Comparison of ENCODE assay signal across 25 cellular contexts in genomic region chr2:9366041-9366440, GRCh38.
"Had no signal": no experiment of that assay in that cellular context is flagged by ENCODE, and none has a peak within 500 bp of the region (broad histone marks: within the 10 kb centered on the region; RNA-seq: fewer than 3 reads in every experiment).

No MANE protein-coding gene starts in this region.

- H3K27ac Mint-ChIP-seq: activated CD4-positive, alpha-beta T cell treated with anti-CD3 and anti-CD28 coated beads for 36 hours; activated naive CD8-positive, alpha-beta T cell treated with anti-CD3 and anti-CD28 coated beads for 36 hours; activated T-helper 17 cell treated with anti-CD3 and anti-CD28 coated beads, Interleukin-2, amount 50 U/mL, for 72 hours; dendritic cell treated with granulocyte-macrophage colony-stimulating factor and Interleukin-4, amounts not matched to agents 40 ng/mL and 50 ng/mL, for 4 days; immature natural killer cell; memory B cell; natural killer cell; T-helper 2 cell treated with Interferon-gamma antibody and Interleukin-4, amounts not matched to agents 5 μg/mL and 100 μg/mL, for 36 hours had no signal

- H3K4me1 ChIP-seq: gastroesophageal sphincter, parathyroid adenoma, sigmoid colon, thyroid gland had no signal

- H3K4me1 Mint-ChIP-seq: activated naive CD8-positive, alpha-beta T cell treated with anti-CD3 and anti-CD28 coated beads for 36 hours; central memory CD8-positive, alpha-beta T cell; immature natural killer cell; memory B cell; natural killer cell had no signal

- H3K27ac ChIP-seq: brain microvascular endothelial cell, esophagus muscularis mucosa, gastroesophageal sphincter, heart right ventricle, parathyroid adenoma, sigmoid colon, thyroid gland had no signal

- H3K9me3 Mint-ChIP-seq: activated naive CD8-positive, alpha-beta T cell treated with anti-CD3 and anti-CD28 coated beads for 36 hours; activated T-helper 17 cell treated with anti-CD3 and anti-CD28 coated beads, Interleukin-2, amount 50 U/mL, for 72 hours; central memory CD8-positive, alpha-beta T cell; dendritic cell treated with granulocyte-macrophage colony-stimulating factor and Interleukin-4, amounts not matched to agents 40 ng/mL and 50 ng/mL, for 4 days; immature natural killer cell; memory B cell; natural killer cell; T-helper 2 cell treated with Interferon-gamma antibody and Interleukin-4, amounts not matched to agents 5 μg/mL and 100 μg/mL, for 36 hours had no signal

- H3K4me3 ChIP-seq: esophagus muscularis mucosa, gastroesophageal sphincter, heart right ventricle, mucosa of descending colon, sigmoid colon, thyroid gland had no signal

- H3K27me3 Mint-ChIP-seq: dendritic cell treated with granulocyte-macrophage colony-stimulating factor and Interleukin-4, amounts not matched to agents 40 ng/mL and 50 ng/mL, for 4 days had no signal

- H3K4me3 Mint-ChIP-seq: activated CD4-positive, alpha-beta T cell treated with anti-CD3 and anti-CD28 coated beads for 36 hours; activated naive CD8-positive, alpha-beta T cell treated with anti-CD3 and anti-CD28 coated beads for 36 hours; activated T-helper 17 cell treated with anti-CD3 and anti-CD28 coated beads, Interleukin-2, amount 50 U/mL, for 72 hours; central memory CD8-positive, alpha-beta T cell; dendritic cell treated with granulocyte-macrophage colony-stimulating factor and Interleukin-4, amounts not matched to agents 40 ng/mL and 50 ng/mL, for 4 days; immature natural killer cell; memory B cell; natural killer cell; T-helper 2 cell treated with Interferon-gamma antibody and Interleukin-4, amounts not matched to agents 5 μg/mL and 100 μg/mL, for 36 hours had no signal

- DNase-seq: activated CD4-positive, alpha-beta T cell treated with anti-CD3 and anti-CD28 coated beads for 36 hours; activated CD4-positive, alpha-beta T cell treated with anti-CD3 and anti-CD28 coated beads, Interleukin-2, amount 50 U/mL, for 48 hours; activated naive CD4-positive, alpha-beta T cell; activated naive CD8-positive, alpha-beta T cell treated with anti-CD3 and anti-CD28 coated beads for 36 hours; activated T-cell treated with anti-CD3 and anti-CD28 coated beads for 4 hours; amniotic stem cell; brain microvascular endothelial cell; effector CD8-positive, alpha-beta T cell; heart right ventricle; immature natural killer cell; left ventricle myocardium superior; mucosa of descending colon; natural killer cell; sigmoid colon; stimulated activated CD8-positive, alpha-beta memory T cell treated with anti-CD3 and anti-CD28 coated beads, Interleukin-4, amount 100 ng/mL, for 48 hours; stimulated activated naive CD4-positive, alpha-beta T cell; thyroid gland had no signal

- H3K9ac ChIP-seq: parathyroid adenoma had no signal

- H3K79me2 ChIP-seq: parathyroid adenoma had no signal

- H3K36me3 Mint-ChIP-seq: activated naive CD8-positive, alpha-beta T cell treated with anti-CD3 and anti-CD28 coated beads for 36 hours; immature natural killer cell; memory B cell; natural killer cell had no signal

- H3K9me3 ChIP-seq: esophagus muscularis mucosa, gastroesophageal sphincter, heart right ventricle, mucosa of descending colon, sigmoid colon, thyroid gland had no signal

- ATAC-seq: activated CD4-positive, alpha-beta T cell treated with anti-CD3 and anti-CD28 coated beads for 36 hours; activated T-helper 17 cell treated with anti-CD3 and anti-CD28 coated beads, Interleukin-2, amount 50 U/mL, for 72 hours; gastroesophageal sphincter; mucosa of descending colon had no signal

- H3K27me3 ChIP-seq: brain microvascular endothelial cell, esophagus muscularis mucosa, gastroesophageal sphincter, heart right ventricle, sigmoid colon, thyroid gland had no signal

- H2AFZ ChIP-seq: parathyroid adenoma had no signal
